ENCODE assay signal across 37 cellular contexts in the genomic region with DNA sequence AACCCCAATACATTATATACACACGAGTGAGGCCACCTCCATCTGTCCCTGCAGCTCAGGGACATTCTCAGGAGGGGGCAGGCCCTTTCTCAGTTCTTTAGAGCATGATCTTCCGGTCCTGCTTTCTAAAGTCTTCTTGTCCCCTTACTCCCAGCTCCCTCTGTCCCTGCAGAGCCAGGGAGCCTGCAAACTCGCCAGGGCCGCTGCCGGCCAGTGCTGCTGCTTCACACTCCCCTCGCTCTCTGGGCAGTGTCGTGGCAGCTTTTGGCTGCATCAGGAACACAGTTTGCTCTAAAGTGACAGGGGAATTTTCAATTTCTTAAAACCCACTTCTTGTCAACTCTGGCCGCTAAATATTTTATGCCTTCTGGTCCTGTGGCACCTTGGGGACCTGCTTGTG.
DNase-seq lines count a peak whose midpoint lies in the region; ATAC-seq, FAIRE-seq and TF ChIP-seq lines count a peak whose summit lies in the region.
"Had no signal": no experiment of that assay in that cellular context is flagged by ENCODE, and none has a peak within 500 bp of the region (broad histone marks: within the 10 kb centered on the region; RNA-seq: fewer than 3 reads in every experiment).

No MANE protein-coding gene starts in this region.

- intact Hi-C loops in cardiac septum (cut with DNase I) (no loop called here), HepG2 (cut with micrococcal nuclease; ENCODE audit: unreplicated experiment) (no loop called here)

- H3K27me3 Mint-ChIP-seq in activated naive CD8-positive, alpha-beta T cell treated with anti-CD3 and anti-CD28 coated beads, Interleukin-2, amount 10 ng/mL, durations not matched to agents 7 days and 5 days = peaks cover 6% of the 10 kb centered on the region
- H3K27me3 Mint-ChIP-seq in activated naive CD8-positive, alpha-beta T cell treated with anti-CD3 and anti-CD28 coated beads, Interleukin-2, amount 50 U/mL, for 24 hours = peaks cover 5% of the 10 kb centered on the region
- H3K27me3 Mint-ChIP-seq in nephron progenitor cell (ENCODE audit: low read depth, poor library complexity) = peaks cover 2% of the 10 kb centered on the region
- H3K27me3 Mint-ChIP-seq: CD4-positive, alpha-beta T cell had no signal

- no peak for TF ChIP-seq EP300 in HepG2 (IDR thresholded peaks at IDR 0.05; ENCODE audit: low read depth in 2 of 2, low read length in 2 of 2)
- no peak for TF ChIP-seq EP300 in HepG2 (CRISPR knock-in tag; IDR thresholded peaks at IDR 0.05; ENCODE audit: borderline replicate concordance)

- H3K4me3 ChIP-seq in cardiac muscle cell (no peak overlapping the region), HepG2 (replicated peaks in 1 of 3; ENCODE audit: insufficient read depth in 1 of 3, low read depth in 2 of 3, low read length in 3 of 3) (no peak overlapping the region)
- H3K4me3 ChIP-seq: A549; BLaER1; BLaER1 treated with 17β-estradiol and CSF1 and Interleukin-3, amounts not matched to agents 10 nM and 100 nM had no signal

- H3K4me1 ChIP-seq in cardiac muscle cell (ENCODE audit: low read depth) (peaks cover 11% of the 10 kb centered on the region), HepG2 (ENCODE audit: insufficient read depth, low read length) (no peaks in the 10 kb centered on the region)
- H3K4me1 ChIP-seq: A549; BE2C; BLaER1; BLaER1 treated with 17β-estradiol and CSF1 and Interleukin-3, amounts not matched to agents 10 nM and 100 nM had no signal

- no peak for DNase-seq in activated naive CD8-positive, alpha-beta T cell treated with anti-CD3 and anti-CD28 coated beads, Interleukin-2, amount 10 ng/mL, durations not matched to agents 7 days and 5 days
- DNase-seq in activated naive CD8-positive, alpha-beta T cell treated with anti-CD3 and anti-CD28 coated beads, Interleukin-2, amount 50 U/mL, for 24 hours = no peak
- DNase-seq in cardiac muscle cell (ENCODE audit: low read depth in 1 of 2, low spot score in 1 of 2) (no peak), cardiac septum (ENCODE audit: low spot score) (no peak), nephron progenitor cell (no peak), retina (peak; percentile 69), HepG2 (ENCODE audit: low spot score) (no peak)
- DNase-seq: 8988T; ACHN; AML-193; BE2C; C1 segment of cervical spinal cord; Caco-2; Calu3; CD4-positive, alpha-beta memory T cell; CD4-positive, alpha-beta T cell; CD4-positive, CD25-positive, alpha-beta regulatory T cell; CD8-positive, alpha-beta memory T cell; CD8-positive, alpha-beta T cell; COR-L47; DMS 273 treated with DMSO at 0.1 percent for 48 hours; DMS153; DMS53; DMS79; DMS79 treated with DMSO at 0.1 percent for 48 hours; DND-41; EL had no signal

- no peak for TF ChIP-seq CTCF in cardiac muscle cell (IDR thresholded peaks at IDR 0.05; ENCODE audit: low read depth, low read length)
- no peak for TF ChIP-seq CTCF in nephron progenitor cell (IDR thresholded peaks at IDR 0.05)
- TF ChIP-seq CTCF in HepG2 (CRISPR knock-in tag; IDR thresholded peaks at IDR 0.05) = no peak

- no peak for ATAC-seq in activated naive CD8-positive, alpha-beta T cell treated with anti-CD3 and anti-CD28 coated beads, Interleukin-2, amount 10 ng/mL, durations not matched to agents 7 days and 5 days (ENCODE audit: low read depth)
- no peak for ATAC-seq in activated naive CD8-positive, alpha-beta T cell treated with anti-CD3 and anti-CD28 coated beads, Interleukin-2, amount 50 U/mL, for 24 hours
- ATAC-seq in GM21528 (IDR thresholded peaks at IDR 0.05; ENCODE audit: low FRiP score, unreplicated experiment) = no peak
- ATAC-seq in HepG2 = no peak
- ATAC-seq: A549; CD8-positive, alpha-beta T cell had no signal

- in situ Hi-C loops in HepG2 (cut with HindIII; ENCODE audit: extremely low pct_ligation_motif_present, low pct_unique_long_range_greater_than_20kb) = no loop called here

- no TSS peak for BruUV-seq in HepG2 (replicated peaks; lab: Mats Ljungman, UMichigan)

- H3K9ac ChIP-seq in HepG2 (ENCODE audit: insufficient read depth, low read depth, low read length) = no peak overlapping the region
- H3K9ac ChIP-seq: BLaER1; BLaER1 treated with 17β-estradiol and CSF1 and Interleukin-3, amounts not matched to agents 10 nM and 100 nM had no signal

- CTCF ChIA-PET in HepG2 (lab: Yijun Ruan, JAX; ENCODE audit: low intra/inter-chr PET ratio, low total read pairs) = no interaction called here

- no peaks in the 10 kb centered on the region for H3K79me2 ChIP-seq in HepG2 (ENCODE audit: insufficient read depth, low read length)

- no peaks in the 10 kb centered on the region for H3K36me3 ChIP-seq in cardiac muscle cell
- H3K36me3 ChIP-seq in HepG2 (replicated peaks in 1 of 2; ENCODE audit: control insufficient read depth in 1 of 2, insufficient read depth in 2 of 2, low read length in 2 of 2) = no peaks in the 10 kb centered on the region

- TF ChIP-seq RAD21 in HepG2 (CRISPR knock-in tag; IDR thresholded peaks at IDR 0.05) = no peak

- H4K20me1 ChIP-seq in HepG2 (ENCODE audit: insufficient read depth, low read length) = no peaks in the 10 kb centered on the region
- H4K20me1 ChIP-seq: BLaER1; BLaER1 treated with 17β-estradiol and CSF1 and Interleukin-3, amounts not matched to agents 10 nM and 100 nM had no signal

- FAIRE-seq in HepG2 (lab: Jason Lieb, UNC) = no peak
- FAIRE-seq: A204.1, A549, D721Med had no signal

- H3K36me3 Mint-ChIP-seq in activated naive CD8-positive, alpha-beta T cell treated with anti-CD3 and anti-CD28 coated beads, Interleukin-2, amount 10 ng/mL, durations not matched to agents 7 days and 5 days = no peaks in the 10 kb centered on the region
- H3K36me3 Mint-ChIP-seq in activated naive CD8-positive, alpha-beta T cell treated with anti-CD3 and anti-CD28 coated beads, Interleukin-2, amount 50 U/mL, for 24 hours (ENCODE audit: low read depth) = no peaks in the 10 kb centered on the region
- peaks cover 83% of the 10 kb centered on the region for H3K36me3 Mint-ChIP-seq in nephron progenitor cell (ENCODE audit: low read depth)
- H3K36me3 Mint-ChIP-seq: CD14-positive monocyte; CD4-positive, alpha-beta memory T cell; CD4-positive, CD25-positive, alpha-beta regulatory T cell; CD8-positive, alpha-beta memory T cell; CD8-positive, alpha-beta T cell had no signal

- WGBS in HepG2 (ENCODE audit: low lambda C conversion rate) = 10% methylated on average over 8 of the region's 8 CpGs

- H3K27ac ChIP-seq in cardiac muscle cell (peak overlapping the region; percentile 11), HepG2 (ENCODE audit: extremely low read length, insufficient read depth, low read length) (no peak overlapping the region)
- H3K27ac ChIP-seq: 22Rv1; A549; BLaER1; BLaER1 treated with 17β-estradiol and CSF1 and Interleukin-3, amounts not matched to agents 10 nM and 100 nM; C4-2B had no signal

- POLR2A ChIA-PET in activated naive CD8-positive, alpha-beta T cell treated with anti-CD3 and anti-CD28 coated beads, Interleukin-2, amount 10 ng/mL, durations not matched to agents 7 days and 5 days (lab: Charles Lee) = no interaction called here
- POLR2A ChIA-PET in HepG2 (lab: Yijun Ruan, JAX) = no interaction called here

- H3K4me1 Mint-ChIP-seq in activated naive CD8-positive, alpha-beta T cell treated with anti-CD3 and anti-CD28 coated beads, Interleukin-2, amount 10 ng/mL, durations not matched to agents 7 days and 5 days = no peaks in the 10 kb centered on the region
- H3K4me1 Mint-ChIP-seq in activated naive CD8-positive, alpha-beta T cell treated with anti-CD3 and anti-CD28 coated beads, Interleukin-2, amount 50 U/mL, for 24 hours = no peaks in the 10 kb centered on the region
- peaks cover 6% of the 10 kb centered on the region for H3K4me1 Mint-ChIP-seq in nephron progenitor cell
- H3K4me1 Mint-ChIP-seq: B cell; CD14-positive monocyte; CD4-positive, alpha-beta memory T cell; CD4-positive, CD25-positive, alpha-beta regulatory T cell; CD8-positive, alpha-beta memory T cell had no signal

- no peak for TF ChIP-seq POLR2A in HepG2 (IDR thresholded peaks at IDR 0.05; ENCODE audit: insufficient read depth in 1 of 2, low read depth in 2 of 2, low read length in 2 of 2)

- H3K4me3 Mint-ChIP-seq in activated naive CD8-positive, alpha-beta T cell treated with anti-CD3 and anti-CD28 coated beads, Interleukin-2, amount 10 ng/mL, durations not matched to agents 7 days and 5 days = no peak overlapping the region
- no peak overlapping the region for H3K4me3 Mint-ChIP-seq in activated naive CD8-positive, alpha-beta T cell treated with anti-CD3 and anti-CD28 coated beads, Interleukin-2, amount 50 U/mL, for 24 hours
- H3K4me3 Mint-ChIP-seq in nephron progenitor cell = no peak overlapping the region
- H3K4me3 Mint-ChIP-seq: B cell; CD14-positive monocyte; CD4-positive, alpha-beta memory T cell; CD4-positive, alpha-beta T cell; CD4-positive, CD25-positive, alpha-beta regulatory T cell; CD8-positive, alpha-beta memory T cell; CD8-positive, alpha-beta T cell had no signal

- H3K4me2 ChIP-seq in HepG2 (ENCODE audit: low read depth, low read length) = no peak overlapping the region
- H3K4me2 ChIP-seq: A549; BLaER1; BLaER1 treated with 17β-estradiol and CSF1 and Interleukin-3, amounts not matched to agents 10 nM and 100 nM had no signal

- no peaks in the 10 kb centered on the region for H3K9me3 Mint-ChIP-seq in activated naive CD8-positive, alpha-beta T cell treated with anti-CD3 and anti-CD28 coated beads, Interleukin-2, amount 10 ng/mL, durations not matched to agents 7 days and 5 days
- no peaks in the 10 kb centered on the region for H3K9me3 Mint-ChIP-seq in activated naive CD8-positive, alpha-beta T cell treated with anti-CD3 and anti-CD28 coated beads, Interleukin-2, amount 50 U/mL, for 24 hours
- H3K9me3 Mint-ChIP-seq in nephron progenitor cell = no peaks in the 10 kb centered on the region
- H3K9me3 Mint-ChIP-seq: CD4-positive, alpha-beta memory T cell; CD4-positive, alpha-beta T cell; CD4-positive, CD25-positive, alpha-beta regulatory T cell; CD8-positive, alpha-beta memory T cell; CD8-positive, alpha-beta T cell had no signal

- no peaks in the 10 kb centered on the region for H3K9me3 ChIP-seq in cardiac muscle cell (ENCODE audit: low read depth)
- no peaks in the 10 kb centered on the region for H3K9me3 ChIP-seq in HepG2 (ENCODE audit: low read length)
- H3K9me3 ChIP-seq: A549; BE2C; BLaER1; BLaER1 treated with 17β-estradiol and CSF1 and Interleukin-3, amounts not matched to agents 10 nM and 100 nM; Caco-2 had no signal

- H3K27me3 ChIP-seq in cardiac muscle cell (no peaks in the 10 kb centered on the region), HepG2 (ENCODE audit: control insufficient read depth in 1 of 2, insufficient read depth in 2 of 2, low read length in 2 of 2) (peaks cover 5 to 47% of the 10 kb centered on the region in 2 experiments; a peak in 4 of 5 replicates)
- H3K27me3 ChIP-seq: BE2C; BLaER1; BLaER1 treated with 17β-estradiol and CSF1 and Interleukin-3, amounts not matched to agents 10 nM and 100 nM had no signal

- peak overlapping the region; percentile 54 for H3K27ac Mint-ChIP-seq in activated naive CD8-positive, alpha-beta T cell treated with anti-CD3 and anti-CD28 coated beads, Interleukin-2, amount 10 ng/mL, durations not matched to agents 7 days and 5 days
- H3K27ac Mint-ChIP-seq in activated naive CD8-positive, alpha-beta T cell treated with anti-CD3 and anti-CD28 coated beads, Interleukin-2, amount 50 U/mL, for 24 hours = no peak overlapping the region
- H3K27ac Mint-ChIP-seq in nephron progenitor cell = peak overlapping the region; percentile 30
- H3K27ac Mint-ChIP-seq: B cell; CD4-positive, alpha-beta memory T cell; CD4-positive, alpha-beta T cell; CD4-positive, CD25-positive, alpha-beta regulatory T cell; CD8-positive, alpha-beta memory T cell; CD8-positive, alpha-beta T cell had no signal

- no peak overlapping the region for H2AFZ ChIP-seq in HepG2 (ENCODE audit: low read length)
